8 cellular contexts compared by ENCODE assay signal in genomic region chr1:40384413-40384762, GRCh38. TPM values are rescaled to one million over a fixed set of nuclear protein-coding genes. Genes with fewer than 3 reads are reported as not detected.
DNase-seq lines count a peak whose midpoint lies in the region; ATAC-seq and TF ChIP-seq lines count a peak whose summit lies in the region.

No MANE protein-coding gene starts in this region.

- peaks cover 10 to 84% (median 19%) of the 10 kb centered on the region in 3 donors for H3K4me1 ChIP-seq in esophagus squamous epithelium
- H3K4me1 ChIP-seq in spleen, result peaks cover 74 to 100% (median 96%) of the 10 kb centered on the region in 6 donors

- TF ChIP-seq CTCF in esophagus squamous epithelium (IDR thresholded peaks at IDR 0.05) (no peak), spleen (IDR thresholded peaks at IDR 0.05 in 8 of 11, conservative IDR thresholded peaks at IDR 0.05 in 3 of 11) (no peak)

- H3K4me3 ChIP-seq in esophagus squamous epithelium (peak overlapping the region in 1 of 4 donors; percentile 15), spleen (peak overlapping the region in 3 of 8 donors; percentile 29 to 97 (median 31))

- no peak for ATAC-seq in GM21381 (IDR thresholded peaks at IDR 0.05; ENCODE audit: unreplicated experiment)

- H3K27me3 ChIP-seq in esophagus squamous epithelium (no peaks in the 10 kb centered on the region), spleen (replicated peaks in 1 of 7) (no peaks in the 10 kb centered on the region)

- H3K36me3 ChIP-seq in esophagus squamous epithelium (peaks cover 0 to 8% (median 0%) of the 10 kb centered on the region in 3 donors), spleen (peaks cover 0 to 52% (median 0%) of the 10 kb centered on the region in 6 donors)

- H3K27ac ChIP-seq in esophagus squamous epithelium, result peak overlapping the region; percentile 71 to 91 (median 80)
- H3K27ac ChIP-seq in spleen, result peak overlapping the region; percentile 95 to 100 (median 98)

- no peaks in the 10 kb centered on the region for H3K9me3 ChIP-seq in esophagus squamous epithelium
- no peaks in the 10 kb centered on the region for H3K9me3 ChIP-seq in spleen

- peak; percentile 29 for DNase-seq in HT-29 (ENCODE audit: low spot score)
- DNase-seq in RPMI8226, result peak; percentile 89
- no peak for DNase-seq in esophagus squamous epithelium (lab: John Stamatoyannopoulos, UW)
- DNase-seq in spleen, result no peak
- DNase-seq in Kasumi-1 (lab: John Stamatoyannopoulos, UW), result no peak
- DNase-seq in T1000 (lab: John Stamatoyannopoulos, UW), result no peak
- DNase-seq in NCI-H2227 (lab: John Stamatoyannopoulos, UW; ENCODE audit: unreplicated experiment), result no peak

- 30 to 43% methylated on average over 2 of the region's 2 CpGs for WGBS in esophagus squamous epithelium, 2 donors
- whole genome bisulfite sequencing in spleen, 5 donors, result 15 to 22% (median 20%) methylated on average over 2 of the region's 2 CpGs

- TF ChIP-seq POLR2A in esophagus squamous epithelium (IDR thresholded peaks at IDR 0.05) (no peak), spleen (IDR thresholded peaks at IDR 0.05) (no peak)

- intact Hi-C loops in esophagus squamous epithelium (cut with DNase I) (no loop called here), spleen (cut with DNase I; ENCODE audit: low total_unique reads) (no loop called here)

RNA-seq across cellular contexts. Expression of gene SMAP2, which starts 10.9 kb away (rescaled TPM):
- 12.9 and 14.1 TPM in 2 replicates for total RNA-seq in HT-29 (2014; rRNA removed; shearing (Covaris generic))
- 10 to 100 TPM; 15.1 to 34.9 (median 23.8) TPM for total RNA-seq in esophagus squamous epithelium
- 100 to 1,000 TPM; 120 to 435 (median 252) TPM for total RNA-seq in spleen
- polyA plus RNA-seq in spleen, result 100 to 1,000 TPM; 135 to 196 (median 148) TPM

Comparison
In these comparisons a context has a peak if more than half of its experiments do, and no peak if none do; other contexts are left out.
1. DNase-seq: peak in HT-29 (single experiment) and RPMI8226 (single experiment); none in esophagus squamous epithelium (single experiment), spleen (single experiment), Kasumi-1 (0 of 2), T1000 (single experiment) and NCI-H2227 (single experiment).